ENCODE assay signal across 8 cellular contexts in the genomic region with DNA sequence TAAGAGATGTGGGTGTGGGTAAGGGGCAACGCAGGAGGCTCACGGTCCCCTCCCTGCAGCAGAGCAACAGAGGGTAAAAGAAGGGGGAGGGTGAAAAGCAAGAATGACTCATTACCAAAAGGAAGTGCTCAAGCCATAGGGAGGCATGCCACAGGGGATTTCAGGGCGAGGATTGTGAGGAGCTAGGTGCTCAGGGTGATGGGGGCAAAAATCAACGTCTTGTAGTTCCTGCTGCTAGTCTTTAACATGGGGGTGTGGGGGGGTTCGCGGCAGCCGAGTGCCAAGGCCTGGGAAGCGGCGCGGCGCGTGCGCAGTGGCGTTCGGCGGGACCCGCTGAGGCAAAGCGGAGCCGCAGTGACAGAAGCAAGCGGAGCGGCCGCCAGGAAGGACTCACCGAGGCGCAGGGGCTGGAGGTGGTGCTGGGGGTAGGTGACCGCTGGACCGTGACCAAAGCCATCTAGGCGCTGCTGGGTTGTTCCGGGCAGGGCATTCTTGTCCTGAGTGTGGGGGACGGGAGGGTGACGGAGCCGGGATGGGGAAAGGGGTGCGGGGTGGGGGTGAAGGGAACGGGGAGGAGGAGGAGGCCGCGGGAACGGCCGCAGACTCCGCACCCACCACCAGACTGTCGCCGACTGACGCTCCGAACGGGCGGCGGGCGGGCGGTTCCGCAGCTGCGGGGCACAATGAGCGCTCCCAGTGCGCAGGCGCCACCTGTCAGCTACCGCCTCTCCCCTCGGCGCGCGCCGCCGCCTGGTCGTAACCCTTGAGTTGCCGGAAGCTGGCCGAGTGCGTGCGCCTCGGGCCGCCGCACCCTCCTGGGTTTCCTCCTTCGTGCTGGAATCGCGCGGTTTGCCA. TPM values are rescaled to one million over a fixed set of nuclear protein-coding genes. Genes with fewer than 3 reads are reported as not detected.
DNase-seq lines count a peak whose midpoint lies in the region; ATAC-seq and TF ChIP-seq lines count a peak whose summit lies in the region.

A gene with protein sequence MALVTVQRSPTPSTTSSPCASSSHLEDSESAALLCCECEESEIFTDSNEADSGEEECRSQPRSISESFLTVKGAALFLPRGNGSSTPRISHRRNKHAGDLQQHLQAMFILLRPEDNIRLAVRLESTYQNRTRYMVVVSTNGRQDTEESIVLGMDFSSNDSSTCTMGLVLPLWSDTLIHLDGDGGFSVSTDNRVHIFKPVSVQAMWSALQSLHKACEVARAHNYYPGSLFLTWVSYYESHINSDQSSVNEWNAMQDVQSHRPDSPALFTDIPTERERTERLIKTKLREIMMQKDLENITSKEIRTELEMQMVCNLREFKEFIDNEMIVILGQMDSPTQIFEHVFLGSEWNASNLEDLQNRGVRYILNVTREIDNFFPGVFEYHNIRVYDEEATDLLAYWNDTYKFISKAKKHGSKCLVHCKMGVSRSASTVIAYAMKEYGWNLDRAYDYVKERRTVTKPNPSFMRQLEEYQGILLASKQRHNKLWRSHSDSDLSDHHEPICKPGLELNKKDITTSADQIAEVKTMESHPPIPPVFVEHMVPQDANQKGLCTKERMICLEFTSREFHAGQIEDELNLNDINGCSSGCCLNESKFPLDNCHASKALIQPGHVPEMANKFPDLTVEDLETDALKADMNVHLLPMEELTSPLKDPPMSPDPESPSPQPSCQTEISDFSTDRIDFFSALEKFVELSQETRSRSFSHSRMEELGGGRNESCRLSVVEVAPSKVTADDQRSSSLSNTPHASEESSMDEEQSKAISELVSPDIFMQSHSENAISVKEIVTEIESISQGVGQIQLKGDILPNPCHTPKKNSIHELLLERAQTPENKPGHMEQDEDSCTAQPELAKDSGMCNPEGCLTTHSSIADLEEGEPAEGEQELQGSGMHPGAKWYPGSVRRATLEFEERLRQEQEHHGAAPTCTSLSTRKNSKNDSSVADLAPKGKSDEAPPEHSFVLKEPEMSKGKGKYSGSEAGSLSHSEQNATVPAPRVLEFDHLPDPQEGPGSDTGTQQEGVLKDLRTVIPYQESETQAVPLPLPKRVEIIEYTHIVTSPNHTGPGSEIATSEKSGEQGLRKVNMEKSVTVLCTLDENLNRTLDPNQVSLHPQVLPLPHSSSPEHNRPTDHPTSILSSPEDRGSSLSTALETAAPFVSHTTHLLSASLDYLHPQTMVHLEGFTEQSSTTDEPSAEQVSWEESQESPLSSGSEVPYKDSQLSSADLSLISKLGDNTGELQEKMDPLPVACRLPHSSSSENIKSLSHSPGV (N-terminal part only) (minus strand): TSS at position 685 of the 855 bp plus-strand sequence. CDS start 228 bp downstream, at position 457.

- H2AFZ ChIP-seq in GM23338 (peak within 1 kb of the TSS; percentile 98), MM.1S (ENCODE audit: low read length) (peak within 1 kb of the TSS; percentile 98), neural cell (ENCODE audit: low read depth, low read length) (peak within 1 kb of the TSS; percentile 41)

- H3K36me3 ChIP-seq in GM23338 (ENCODE audit: insufficient read depth) (no peaks in the 10 kb centered on the region), MM.1S (replicated peaks; ENCODE audit: insufficient read depth, low read length) (no peaks in the 10 kb centered on the region), neural cell (ENCODE audit: insufficient read depth, low read length) (no peaks in the 10 kb centered on the region), stomach (no peaks in the 10 kb centered on the region)

- peak within 1 kb of the TSS; percentile 63; the same call in 1 of the 2 replicates for H3K27ac ChIP-seq in GM23338 (ENCODE audit: low read depth)
- peak within 1 kb of the TSS; percentile 70 for H3K27ac ChIP-seq in MM.1S (ENCODE audit: low read length)
- peak within 1 kb of the TSS; percentile 99 for H3K27ac ChIP-seq in neural cell (ENCODE audit: low read length)
- H3K27ac ChIP-seq in stomach, result peak within 1 kb of the TSS; percentile 93 to 97 (median 96)

- H3K4me2 ChIP-seq in GM23338 (peak within 1 kb of the TSS; percentile 96), MM.1S (ENCODE audit: low read depth, low read length) (peak within 1 kb of the TSS; percentile 98), neural cell (ENCODE audit: low read length) (peak within 1 kb of the TSS; percentile 96)

- ATAC-seq in GM23338, result peak; percentile 81

- peaks cover 10% of the 10 kb centered on the region; the same call in 2 of the 3 replicates for H3K4me1 Mint-ChIP-seq in GM23338

- H3K27me3 ChIP-seq in GM23338 (ENCODE audit: insufficient read depth) (no peaks in the 10 kb centered on the region), MM.1S (replicated peaks; ENCODE audit: insufficient read depth, low read length) (no peaks in the 10 kb centered on the region), neural cell (ENCODE audit: insufficient read depth, low read depth, low read length) (no peaks in the 10 kb centered on the region), stomach (no peaks in the 10 kb centered on the region)

- H3K36me3 Mint-ChIP-seq in GM23338 (ENCODE audit: low read depth), result no peaks in the 10 kb centered on the region

- no peak for TF ChIP-seq POLR2A in stomach (IDR thresholded peaks at IDR 0.05)

- no peaks in the 10 kb centered on the region for H3K9me3 Mint-ChIP-seq in GM23338

- TF ChIP-seq CTCF in GM23338 (conservative IDR thresholded peaks at IDR 0.05; ENCODE audit: low read depth in 2 of 2), result no peak
- TF ChIP-seq CTCF in MM.1S (IDR thresholded peaks at IDR 0.05; ENCODE audit: low read length), result no peak
- no peak for TF ChIP-seq CTCF in neural cell (IDR thresholded peaks at IDR 0.05; ENCODE audit: poor library complexity, severe bottlenecking)
- no peak for TF ChIP-seq CTCF in stomach (IDR thresholded peaks at IDR 0.05)

- peaks cover 7% of the 10 kb centered on the region for H3K4me1 ChIP-seq in GM23338 (ENCODE audit: insufficient read depth)
- peaks cover 21% of the 10 kb centered on the region for H3K4me1 ChIP-seq in MM.1S (ENCODE audit: low read length)
- H3K4me1 ChIP-seq in stomach, result peaks cover 18 to 41% (median 31%) of the 10 kb centered on the region in 4 donors

- H3K9me3 ChIP-seq in MM.1S (replicated peaks; ENCODE audit: insufficient read depth, low read length), result no peaks in the 10 kb centered on the region
- H3K9me3 ChIP-seq in neural cell (ENCODE audit: low read length), result no peaks in the 10 kb centered on the region
- no peaks in the 10 kb centered on the region for H3K9me3 ChIP-seq in stomach

- TF ChIP-seq EP300 in neural cell (conservative IDR thresholded peaks at IDR 0.05; ENCODE audit: poor library complexity, severe bottlenecking), result peak; percentile 39
- no peak for TF ChIP-seq EP300 in stomach (IDR thresholded peaks at IDR 0.05)

- DNase-seq in DMS79 treated with DMSO at 0.1 percent for 48 hours (lab: John Stamatoyannopoulos, UW) (peak; percentile 92), GM23338 (ENCODE audit: low spot score) (peak; percentile 92), MM.1S (peak; percentile 94), SHP77 (lab: John Stamatoyannopoulos, UW) (peak; percentile 90 to 91), fibroblast of the conjunctiva (ENCODE audit: low read depth) (peak; percentile 61), stomach (peak; percentile 93)
- peak; percentile 83 for DNase-seq in activated T-helper 9 cell treated with anti-CD3 and anti-CD28 coated beads, Interleukin-2, amount 50 U/mL, for 16 hours (ENCODE audit: low read depth)

- intact Hi-C loops in stomach (cut with DNase I; ENCODE audit: low total_unique reads), result loop anchor here (5.0 kb wide), 1 partner anchor 122 kb away; no protein-coding TSS in a partner anchor

- H3K79me2 ChIP-seq in GM23338 (replicated peaks; ENCODE audit: insufficient read depth) (peaks cover 28% of the 10 kb centered on the region), MM.1S (ENCODE audit: low read length) (peaks cover 50% of the 10 kb centered on the region), neural cell (replicated peaks; ENCODE audit: insufficient read depth, low read length) (peaks cover 49% of the 10 kb centered on the region)

- H3K27ac Mint-ChIP-seq in GM23338, result peak within 1 kb of the TSS; percentile 81

- H4K20me1 ChIP-seq in GM23338 (replicated peaks; ENCODE audit: insufficient read depth) (no peaks in the 10 kb centered on the region), MM.1S (ENCODE audit: insufficient read depth, low read length) (no peaks in the 10 kb centered on the region), neural cell (ENCODE audit: insufficient read depth) (peaks cover 16% of the 10 kb centered on the region)

- H3K27me3 Mint-ChIP-seq in GM23338 (ENCODE audit: insufficient read depth, low read depth, poor library complexity), result peaks cover 7% of the 10 kb centered on the region

- H3K9ac ChIP-seq in MM.1S (ENCODE audit: low read length) (peak within 1 kb of the TSS; percentile 77), neural cell (ENCODE audit: low read length) (peak within 1 kb of the TSS; percentile 99)

- H3K9me2 ChIP-seq in GM23338 (ENCODE audit: insufficient read depth), result no peaks in the 10 kb centered on the region
- H3K9me2 ChIP-seq in MM.1S (replicated peaks; ENCODE audit: insufficient read depth, low read length), result no peaks in the 10 kb centered on the region
- no peaks in the 10 kb centered on the region for H3K9me2 ChIP-seq in neural cell (ENCODE audit: insufficient read depth, low read length)

- H3K4me3 ChIP-seq in GM23338 (peak within 1 kb of the TSS; percentile 95), MM.1S (ENCODE audit: low read length) (peak within 1 kb of the TSS; percentile 76), neural cell (ENCODE audit: low read length) (peak within 1 kb of the TSS; percentile 72), stomach (peak within 1 kb of the TSS; percentile 75 to 97 (median 94))

- H3F3A ChIP-seq in GM23338 (replicated peaks; ENCODE audit: low read depth) (peaks cover 9% of the 10 kb centered on the region), MM.1S (ENCODE audit: insufficient read depth, low read length) (peaks cover 16% of the 10 kb centered on the region; the same call in 1 of the 2 replicates), neural cell (ENCODE audit: insufficient read depth, low read length, poor library complexity, severe bottlenecking) (peaks cover 8% of the 10 kb centered on the region)

- H3K4me3 Mint-ChIP-seq in GM23338, result no peak within 1 kb of the TSS

- TF ChIP-seq RAD21 in neural cell (conservative IDR thresholded peaks at IDR 0.05), result no peak

- WGBS in stomach, 5 donors, result 0 to 2% (median 1%) methylated on average over 30 to 71 of the region's 71 CpGs

RNA-seq across cellular contexts. Expression of the gene that starts here (rescaled TPM):
- total RNA-seq in GM23338 (2014; rRNA removed; shearing (Covaris generic)), result 9.9 and 13.2 TPM in 2 replicates
- polyA plus RNA-seq in GM23338 (2016; fragmentation: Nextera tagmentation; extraction: Ambion mirVana) (10.9 and 12.1 TPM in 2 replicates), neural cell (16.6 and 18.4 TPM in 2 replicates), stomach (10 to 100 TPM in 2 of 3 donors, 1 to 10 TPM in 1; 7.8 to 21.0 (median 10.3) TPM)
- 52.8 and 75.1 TPM in 2 replicates for polyA minus RNA-seq in neural cell
- total RNA-seq in stomach, result 10 to 100 TPM; 19.3 to 44.9 (median 35.0) TPM

Comparison
In these comparisons a context has a peak if more than half of its experiments do, and no peak if none do; other contexts are left out.
1. Peak in every context shown above with its lines: DNase-seq, ATAC-seq, H3K4me3 ChIP-seq and H3K27ac ChIP-seq.
2. H2AFZ ChIP-seq: peak in every context shown above with its lines; median percentile 98 in GM23338; 98 in MM.1S; 41 in neural cell.